ENCODE assay signal across 33 cellular contexts in genomic region chr10:49028639-49029038, GRCh38.
"Had no signal": no experiment of that assay in that cellular context is flagged by ENCODE, and none has a peak within 500 bp of the region (broad histone marks: within the 10 kb centered on the region; RNA-seq: fewer than 3 reads in every experiment).

No MANE protein-coding gene starts in this region.

- H3K4me3 ChIP-seq: ascending aorta, cardiac muscle cell had no signal

- H3K9me3 ChIP-seq: ascending aorta had no signal

- H3K36me3 ChIP-seq: cardiac muscle cell had no signal

- H3K27me3 ChIP-seq: ascending aorta, cardiac muscle cell had no signal

- H3K27ac ChIP-seq: ascending aorta, cardiac muscle cell, VCaP had no signal

- DNase-seq: activated B cell treated with CpG ODN at 0.5 μM for 24 hours; activated CD4-positive, alpha-beta memory T cell treated with anti-CD3 and anti-CD28 coated beads for 36 hours; activated CD4-positive, alpha-beta T cell treated with anti-CD3 and anti-CD28 coated beads for 4 hours; activated CD4-positive, alpha-beta T cell treated with anti-CD3 and anti-CD28 coated beads, Interleukin-2, amount 10 ng/mL, durations not matched to agents 24 days and 14 days; activated CD4-positive, alpha-beta T cell treated with anti-CD3 and anti-CD28 coated beads, Interleukin-2, amount 50 U/mL, for 1 hour; activated CD4-positive, alpha-beta T cell treated with anti-CD3 and anti-CD28 coated beads, Interleukin-2, amount 50 U/mL, for 4 hours; activated CD4-positive, CD25-positive, alpha-beta regulatory T cell treated with anti-CD3 and anti-CD28 coated beads, Interleukin-2, amount 50 U/mL, for 72 hours; activated CD8-positive, alpha-beta memory T cell treated with anti-CD3 and anti-CD28 coated beads, Interleukin-2, amount 50 U/mL, for 4 hours; activated CD8-positive, alpha-beta T cell treated with anti-CD3 and anti-CD28 coated beads for 36 hours; activated effector memory CD4-positive, alpha-beta T cell treated with anti-CD3 and anti-CD28 coated beads, Interleukin-2, amount 50 U/mL, for 16 hours; activated gamma-delta T cell treated with Interleukin-2 at 50 U/mL for 16 hours; activated naive CD4-positive, alpha-beta T cell; activated naive CD4-positive, alpha-beta T cell treated with anti-CD3 and anti-CD28 coated beads for 36 hours; activated naive CD4-positive, alpha-beta T cell treated with anti-CD3 and anti-CD28 coated beads, Interleukin-2, amount 50 U/mL, for 16 hours; activated naive CD8-positive, alpha-beta T cell treated with anti-CD3 and anti-CD28 coated beads for 36 hours; activated T-cell treated with anti-CD3 and anti-CD28 coated beads for 4 hours; activated T-cell treated with anti-CD3 and anti-CD28 coated beads, Interleukin-2, amount 50 U/mL, for 1 hour; activated T-cell treated with anti-CD3 and anti-CD28 coated beads, Interleukin-2, amount 50 U/mL, for 4 hours; activated T-cell treated with anti-CD3 and anti-CD28 coated beads, Interleukin-2, amount 50 U/mL, for 72 hours; amygdala; anterior cingulate cortex; caudate nucleus; SW 1271; T-helper 1 cell; T-helper 2 cell; T-helper 9 cell had no signal

- FAIRE-seq: bronchial epithelial cell, TTC549 had no signal

- ATAC-seq: activated CD8-positive, alpha-beta T cell treated with anti-CD3 and anti-CD28 coated beads for 36 hours; activated naive CD4-positive, alpha-beta T cell treated with anti-CD3 and anti-CD28 coated beads, Interleukin-2, amount 50 U/mL, for 72 hours; activated T-cell treated with anti-CD3 and anti-CD28 coated beads, Interleukin-2, amount 50 U/mL, for 4 hours; activated T-cell treated with anti-CD3 and anti-CD28 coated beads, Interleukin-2, amount 50 U/mL, for 72 hours; activated T-helper 17 cell treated with anti-CD3 and anti-CD28 coated beads, Interleukin-2, amount 50 U/mL, for 72 hours had no signal
